Comparison of ENCODE assay signal across 8 cellular contexts in the genomic region with DNA sequence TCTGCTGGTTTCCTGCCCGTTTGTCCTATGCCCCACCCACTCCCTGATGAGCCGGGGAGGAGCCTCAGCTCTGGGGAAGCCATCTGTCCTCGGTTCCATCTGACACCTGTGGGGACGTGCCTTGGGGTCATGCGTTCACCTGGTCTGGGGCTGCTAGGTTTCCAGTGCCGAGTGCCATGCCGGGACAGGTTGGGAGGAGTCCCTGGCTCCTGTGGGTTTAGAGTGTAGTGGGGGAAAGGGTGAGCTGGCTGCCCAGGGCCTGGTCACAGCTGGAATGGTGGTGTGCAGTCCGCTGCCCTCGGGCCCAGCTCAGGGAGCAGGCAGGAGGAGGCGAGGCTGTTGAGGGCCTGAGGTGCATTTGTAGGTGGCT. TPM values are rescaled to one million over a fixed set of nuclear protein-coding genes. Genes with fewer than 3 reads are reported as not detected.
DNase-seq lines count a peak whose midpoint lies in the region; ATAC-seq and TF ChIP-seq lines count a peak whose summit lies in the region.

No MANE protein-coding gene starts in this region.

- POLR2A ChIA-PET in RWPE1 (lab: Yijun Ruan, JAX; ENCODE audit: low non-redundant PET) = interaction anchor here (0.7 kb wide), 1 partner anchor 59 kb away, joined by 4 read pairs; no protein-coding TSS in a partner anchor

- peaks cover 44% of the 10 kb centered on the region for H3K4me1 Mint-ChIP-seq in activated CD8-positive, alpha-beta memory T cell treated with anti-CD3 and anti-CD28 coated beads, Interleukin-2, amount 10 ng/mL, durations not matched to agents 7 days and 5 days

- H3K27me3 Mint-ChIP-seq in activated CD8-positive, alpha-beta memory T cell treated with anti-CD3 and anti-CD28 coated beads, Interleukin-2, amount 10 ng/mL, durations not matched to agents 7 days and 5 days = no peaks in the 10 kb centered on the region

- no peaks in the 10 kb centered on the region for H3K9me3 Mint-ChIP-seq in activated CD8-positive, alpha-beta memory T cell treated with anti-CD3 and anti-CD28 coated beads, Interleukin-2, amount 10 ng/mL, durations not matched to agents 7 days and 5 days (ENCODE audit: low read depth)

- CTCF ChIA-PET in activated CD8-positive, alpha-beta memory T cell treated with anti-CD3 and anti-CD28 coated beads, Interleukin-2, amount 10 ng/mL, durations not matched to agents 7 days and 5 days (lab: Charles Lee) = interaction anchor here (0.8 to 3.5 kb wide), 3 partner anchors 53 to 162 kb away, joined by 3 to 17 read pairs (median 9); no protein-coding TSS in a partner anchor
- CTCF ChIA-PET in RWPE1 (lab: Yijun Ruan, JAX) = interaction anchor here (0.6 to 2.4 kb wide), 4 partner anchors 54 to 399 kb away, joined by 3 to 7 read pairs (median 4); no protein-coding TSS in a partner anchor

- H3K36me3 Mint-ChIP-seq in activated CD8-positive, alpha-beta memory T cell treated with anti-CD3 and anti-CD28 coated beads, Interleukin-2, amount 10 ng/mL, durations not matched to agents 7 days and 5 days = peaks cover 4% of the 10 kb centered on the region

- H3K4me1 ChIP-seq in muscle layer of duodenum (ENCODE audit: control insufficient read depth in 1 of 2, insufficient read depth in 2 of 2, low read length in 2 of 2) = peaks cover 0 to 52% of the 10 kb centered on the region in 2 donors

- H3K27me3 ChIP-seq in muscle layer of duodenum (ENCODE audit: low read depth, low read length) = no peaks in the 10 kb centered on the region

- TF ChIP-seq CTCF in RWPE1 (conservative IDR thresholded peaks at IDR 0.05; ENCODE audit: low read depth) = no peak
- no peak for TF ChIP-seq CTCF in choroid plexus epithelial cell (conservative IDR thresholded peaks at IDR 0.05; ENCODE audit: low read depth, low read length)

- no peak for DNase-seq in activated CD8-positive, alpha-beta memory T cell treated with anti-CD3 and anti-CD28 coated beads, Interleukin-2, amount 10 ng/mL, durations not matched to agents 7 days and 5 days
- no peak for DNase-seq in activated CD8-positive, alpha-beta memory T cell treated with anti-CD3 and anti-CD28 coated beads for 24 hours
- DNase-seq in RWPE1 (ENCODE audit: low spot score) (peak; percentile 60), choroid plexus epithelial cell (ENCODE audit: low read depth) (peak; percentile 23), cerebellar nuclear complex (lab: John Stamatoyannopoulos, UW) (no peak)

- no peak for ATAC-seq in activated CD8-positive, alpha-beta memory T cell treated with anti-CD3 and anti-CD28 coated beads, Interleukin-2, amount 10 ng/mL, durations not matched to agents 7 days and 5 days
- ATAC-seq in GM18907 (IDR thresholded peaks at IDR 0.05; ENCODE audit: unreplicated experiment) (no peak), GM18868 (IDR thresholded peaks at IDR 0.05; ENCODE audit: unreplicated experiment) (no peak)

- H3K4me3 Mint-ChIP-seq in activated CD8-positive, alpha-beta memory T cell treated with anti-CD3 and anti-CD28 coated beads, Interleukin-2, amount 10 ng/mL, durations not matched to agents 7 days and 5 days = peak overlapping the region; percentile 87

- no peaks in the 10 kb centered on the region for H3K36me3 ChIP-seq in muscle layer of duodenum (ENCODE audit: control insufficient read depth in 1 of 2, insufficient read depth in 2 of 2, low read length in 2 of 2)

- H3K27ac ChIP-seq in RWPE1 = peak overlapping the region; percentile 91
- no peak overlapping the region for H3K27ac ChIP-seq in muscle layer of duodenum (ENCODE audit: low read length)

- peak overlapping the region; percentile 70 for H3K4me3 ChIP-seq in choroid plexus epithelial cell (ENCODE audit: low read depth, low read length)
- H3K4me3 ChIP-seq in muscle layer of duodenum (ENCODE audit: low read depth in 1 of 2, low read length in 2 of 2) = peak overlapping the region; percentile 67 to 90

- H3K27ac Mint-ChIP-seq in activated CD8-positive, alpha-beta memory T cell treated with anti-CD3 and anti-CD28 coated beads, Interleukin-2, amount 10 ng/mL, durations not matched to agents 7 days and 5 days = no peak overlapping the region

- no peaks in the 10 kb centered on the region for H3K9me3 ChIP-seq in muscle layer of duodenum (ENCODE audit: control insufficient read depth in 1 of 2, low read length in 2 of 2)

RNA-seq across cellular contexts. Expression of a gene that starts 2.5 kb away (rescaled TPM):
- total RNA-seq in activated CD8-positive, alpha-beta memory T cell treated with anti-CD3 and anti-CD28 coated beads, Interleukin-2, amount 10 ng/mL, durations not matched to agents 7 days and 5 days = 10 to 100 TPM; 31.2 to 42.3 TPM

Comparison
In these comparisons a context has a peak if more than half of its experiments do, and no peak if none do; other contexts are left out.
1. DNase-seq: peak in RWPE1 (single experiment) and choroid plexus epithelial cell (single experiment); none in activated CD8-positive, alpha-beta memory T cell treated with anti-CD3 and anti-CD28 coated beads, Interleukin-2, amount 10 ng/mL, durations not matched to agents 7 days and 5 days (single experiment), activated CD8-positive, alpha-beta memory T cell treated with anti-CD3 and anti-CD28 coated beads for 24 hours (single experiment) and cerebellar nuclear complex (0 of 2).